In genomic region chr1:247096958-247097357, GRCh38 we compare ENCODE assay signal across 18 cellular contexts. TPM values are rescaled to one million over a fixed set of nuclear protein-coding genes. Genes with fewer than 3 reads are reported as not detected.
DNase-seq lines count a peak whose midpoint lies in the region; ATAC-seq, FAIRE-seq and TF ChIP-seq lines count a peak whose summit lies in the region.
"Had no signal": no experiment of that assay in that cellular context is flagged by ENCODE, and none has a peak within 500 bp of the region (broad histone marks: within the 10 kb centered on the region; RNA-seq: fewer than 3 reads in every experiment).

No MANE protein-coding gene starts in this region.

- H3K36me3 Mint-ChIP-seq in endothelial cell (ENCODE audit: low read depth, unreplicated experiment): peaks cover 44% of the 10 kb centered on the region

- DNase-seq in A549 (ENCODE audit: low read depth in 1 of 2, low spot score in 1 of 2) (no peak), HTR-8/SVneo (ENCODE audit: insufficient read length, low spot score) (no peak), endothelial cell (ENCODE audit: low spot score) (no peak), coronary artery (ENCODE audit: low spot score) (no peak)
- DNase-seq: AML-193; CD4-positive, alpha-beta memory T cell; DMS153; DMS79; GDM1; HFFc6 had no signal

- peak overlapping the region; percentile 28 for H3K4me3 Mint-ChIP-seq in endothelial cell (ENCODE audit: unreplicated experiment)
- H3K4me3 Mint-ChIP-seq: CD14-positive monocyte; CD4-positive, alpha-beta memory T cell; HFFc6 had no signal

- H3K9me3 Mint-ChIP-seq in endothelial cell (ENCODE audit: unreplicated experiment): peaks cover 10% of the 10 kb centered on the region

- ATAC-seq in A549: peak; percentile 19 to 42; a peak in 2 of 6 replicates
- no peak for ATAC-seq in HG02623 (IDR thresholded peaks at IDR 0.05; ENCODE audit: unreplicated experiment)
- no peak for ATAC-seq in HG03139 (IDR thresholded peaks at IDR 0.05; ENCODE audit: unreplicated experiment)
- ATAC-seq: HCT116 had no signal

- H3K4me1 ChIP-seq in A549 (no peaks in the 10 kb centered on the region), BLaER1 (peaks cover 9% of the 10 kb centered on the region)

- TF ChIP-seq EP300 in A549 (IDR thresholded peaks at IDR 0.05): no peak

- H3K4me1 Mint-ChIP-seq in endothelial cell (ENCODE audit: unreplicated experiment): no peaks in the 10 kb centered on the region
- H3K4me1 Mint-ChIP-seq: CD14-positive monocyte had no signal

- FAIRE-seq in A549 (lab: Jason Lieb, UNC): no peak
- peak; percentile 23 for FAIRE-seq in HTR-8/SVneo (lab: Jason Lieb, UNC)
- FAIRE-seq: A204.1, GM19239, H54 had no signal

- peaks cover 10% of the 10 kb centered on the region for H3K27me3 Mint-ChIP-seq in endothelial cell (ENCODE audit: unreplicated experiment)
- H3K27me3 Mint-ChIP-seq: CD4-positive, alpha-beta memory T cell had no signal

- WGBS in A549 (ENCODE audit: missing lambda C conversion rate): 77% methylated on average over 5 of the region's 5 CpGs

- H3K27ac Mint-ChIP-seq in endothelial cell (ENCODE audit: unreplicated experiment): no peak overlapping the region
- H3K27ac Mint-ChIP-seq: CD14-positive monocyte; CD4-positive, alpha-beta memory T cell; HFFc6 had no signal

- H3K9me3 ChIP-seq in A549 (peaks cover 72% of the 10 kb centered on the region), BLaER1 (peaks cover 87% of the 10 kb centered on the region)

- no peak overlapping the region for H3K4me2 ChIP-seq in A549
- H3K4me2 ChIP-seq in BLaER1: 0 out of 2 replicates have a peak overlapping the region, but pooled peaks have one; percentile 9

- CTCF ChIA-PET in A549 (lab: Yijun Ruan, JAX): no interaction called here

- H3K4me3 ChIP-seq in A549 (no peak overlapping the region), BLaER1 (no peak overlapping the region; the same call in 1 of the 2 replicates), coronary artery (no peak overlapping the region)

- POLR2A ChIA-PET in A549 (lab: Yijun Ruan, JAX): no interaction called here

- peaks cover 79% of the 10 kb centered on the region for H3K36me3 ChIP-seq in BLaER1

- H3K27ac ChIP-seq in A549: no peak overlapping the region
- H3K27ac ChIP-seq in BLaER1: no peak overlapping the region
- no peak overlapping the region for H3K27ac ChIP-seq in coronary artery

- TF ChIP-seq CTCF in A549 (IDR thresholded peaks at IDR 0.05): no peak
- TF ChIP-seq CTCF in endothelial cell (IDR thresholded peaks at IDR 0.05; ENCODE audit: unreplicated experiment): no peak
- no peak for TF ChIP-seq CTCF in coronary artery (IDR thresholded peaks at IDR 0.05)

- no peak for TF ChIP-seq POLR2A in A549 (IDR thresholded peaks at IDR 0.05; ENCODE audit: low read length)

- H4K20me1 ChIP-seq in BLaER1: peaks cover 21% of the 10 kb centered on the region; the same call in 1 of the 2 replicates

- no peaks in the 10 kb centered on the region for H3K27me3 ChIP-seq in BLaER1

- H3K9ac ChIP-seq in BLaER1: no peak overlapping the region

- TF ChIP-seq RAD21 in A549 (conservative IDR thresholded peaks at IDR 0.05 in 1 of 2, IDR thresholded peaks at IDR 0.05 in 1 of 2): no peak

TF ChIP-seq in A549, 52 proteins besides CTCF, POLR2A, EP300 and RAD21:
- TF ChIP-seq ZSCAN20 (CRISPR knock-in tag; IDR thresholded peaks at IDR 0.05) (no peak), CHD4 (IDR thresholded peaks at IDR 0.05; ENCODE audit: borderline replicate concordance) (no peak), SREBF2 (IDR thresholded peaks at IDR 0.05) (no peak)

RNA-seq across cellular contexts. Expression of gene ZNF669, which starts 7.2 kb away (rescaled TPM):
- polyA plus RNA-seq in A549 (2011; rRNA removed) (5.3 and 5.4 TPM in 2 replicates), A549 (2017; fragmentation: RNase III; extraction: RNeasy Plus Mini Kit Qiagen cat#74134 plus additional on column Dnase treatment) (3.6 to 3.7 TPM (median 3.6 TPM) in 3 replicates)
- 1.6 and 1.7 TPM in 2 replicates for polyA plus RNA-seq in A549 (2012; cell fraction: cytosol; rRNA removed)
- 2.2 and 2.3 TPM in 2 replicates for polyA plus RNA-seq in A549 (2012; cell fraction: nucleus; rRNA removed)
- polyA minus RNA-seq in A549 (2011; rRNA and poly(A)+ RNA removed): 3.4 and 4.3 TPM in 2 replicates
- 21.7 TPM for total RNA-seq in endothelial cell (ENCODE audit: unreplicated experiment)

RNA-seq across cellular contexts. Expression of gene ZNF670, which starts 18.3 kb away (rescaled TPM):
- polyA plus RNA-seq in A549 (2011; rRNA removed): 3.5 and 4.3 TPM in 2 replicates
- polyA plus RNA-seq in A549 (2012; cell fraction: cytosol; rRNA removed): 0.85 and 1.0 TPM in 2 replicates
- polyA plus RNA-seq in A549 (2012; cell fraction: nucleus; rRNA removed): 0.36 and 0.54 TPM in 2 replicates
- 2.9 to 3.3 TPM (median 3.0 TPM) in 3 replicates for polyA plus RNA-seq in A549 (2017; fragmentation: RNase III; extraction: RNeasy Plus Mini Kit Qiagen cat#74134 plus additional on column Dnase treatment)
- 1.1 and 1.2 TPM in 2 replicates for polyA minus RNA-seq in A549 (2011; rRNA and poly(A)+ RNA removed)
- 9.7 TPM for total RNA-seq in endothelial cell (ENCODE audit: unreplicated experiment)

Comparison
In these comparisons a context has a peak if more than half of its experiments do, and no peak if none do; other contexts are left out.
1. ATAC-seq: peak in A549 (2 of 2); none in HG02623 (single experiment) and HG03139 (single experiment).